8 cellular contexts compared by ENCODE assay signal in genomic region chr19:20923077-20923871, GRCh38. TPM values are rescaled to one million over a fixed set of nuclear protein-coding genes. Genes with fewer than 3 reads are reported as not detected.
A peak's percentile ranks its signal among the peaks of the same experiment; 100 is the strongest.
DNase-seq lines count a peak whose midpoint lies in the region; ATAC-seq and TF ChIP-seq lines count a peak whose summit lies in the region.

TSS of gene ZNF85 (plus strand) at chr19:20923251. CDS start at chr19:20923401, 150 bp downstream.

- H3K27me3 ChIP-seq in CD8-positive, alpha-beta T cell (ENCODE audit: insufficient read depth, low read length): no peaks in the 10 kb centered on the region
- H3K27me3 ChIP-seq in Peyer's patch (no peaks in the 10 kb centered on the region), fibroblast of lung (ENCODE audit: control insufficient read depth, insufficient read depth, low read length) (no peaks in the 10 kb centered on the region)
- H3K27me3 ChIP-seq in naive thymus-derived CD4-positive, alpha-beta T cell (ENCODE audit: control insufficient read depth in 2 of 2, insufficient read depth in 2 of 2, low read length in 2 of 2): no peaks in the 10 kb centered on the region

- peak within 1 kb of the TSS; percentile 93 for H3K27ac Mint-ChIP-seq in CD8-positive, alpha-beta T cell
- H3K27ac Mint-ChIP-seq in naive thymus-derived CD4-positive, alpha-beta T cell: peak within 1 kb of the TSS; percentile 87 to 98 (median 93)
- peak within 1 kb of the TSS; percentile 99 for H3K27ac Mint-ChIP-seq in stimulated activated memory B cell treated with anti-CD40 and anti-IgM and Interleukin-4, amounts not matched to agents 10 μg/mL and 1 μg/mL and 100 μg/mL, for 72 hours

- H3K27ac ChIP-seq in CD8-positive, alpha-beta T cell (ENCODE audit: low read depth, low read length): peak within 1 kb of the TSS; percentile 88
- H3K27ac ChIP-seq in Peyer's patch (peak within 1 kb of the TSS; percentile 56 to 82 (median 76)), fibroblast of lung (ENCODE audit: insufficient read depth, low read length) (peak within 1 kb of the TSS; percentile 95)
- H3K27ac ChIP-seq in naive thymus-derived CD4-positive, alpha-beta T cell (ENCODE audit: low read depth, low read length): peak within 1 kb of the TSS; percentile 63

- no peaks in the 10 kb centered on the region for H3K9me3 ChIP-seq in CD8-positive, alpha-beta T cell (ENCODE audit: low read length)
- H3K9me3 ChIP-seq in Peyer's patch: no peaks in the 10 kb centered on the region
- no peaks in the 10 kb centered on the region for H3K9me3 ChIP-seq in fibroblast of lung (ENCODE audit: control insufficient read depth, insufficient read depth, low read depth, low read length)
- no peaks in the 10 kb centered on the region for H3K9me3 ChIP-seq in naive thymus-derived CD4-positive, alpha-beta T cell (ENCODE audit: control insufficient read depth in 2 of 3, low read length in 3 of 3)

- peaks cover 23% of the 10 kb centered on the region for H3K4me1 Mint-ChIP-seq in CD8-positive, alpha-beta T cell (ENCODE audit: low read depth)
- peaks cover 4 to 28% (median 14%) of the 10 kb centered on the region in 7 donors for H3K4me1 Mint-ChIP-seq in naive thymus-derived CD4-positive, alpha-beta T cell
- H3K4me1 Mint-ChIP-seq in stimulated activated memory B cell treated with anti-CD40 and anti-IgM and Interleukin-4, amounts not matched to agents 10 μg/mL and 1 μg/mL and 100 μg/mL, for 72 hours: peaks cover 26% of the 10 kb centered on the region

- no peak for TF ChIP-seq POLR2A in Peyer's patch (IDR thresholded peaks at IDR 0.05)

- CTCF ChIA-PET in CD8-positive, alpha-beta T cell (lab: Charles Lee): interaction anchor here (0.5 kb wide), 1 partner anchor 123 kb away, joined by 4 read pairs; no protein-coding TSS in a partner anchor
- CTCF ChIA-PET in naive thymus-derived CD4-positive, alpha-beta T cell (lab: Charles Lee): no interaction called here

- H3K27me3 Mint-ChIP-seq in CD8-positive, alpha-beta T cell (ENCODE audit: low read depth): no peaks in the 10 kb centered on the region
- H3K27me3 Mint-ChIP-seq in naive thymus-derived CD4-positive, alpha-beta T cell: no peaks in the 10 kb centered on the region
- no peaks in the 10 kb centered on the region for H3K27me3 Mint-ChIP-seq in stimulated activated memory B cell treated with anti-CD40 and anti-IgM and Interleukin-4, amounts not matched to agents 10 μg/mL and 1 μg/mL and 100 μg/mL, for 72 hours

- H3K4me1 ChIP-seq in CD8-positive, alpha-beta T cell (ENCODE audit: insufficient read depth, low read length): no peaks in the 10 kb centered on the region
- H3K4me1 ChIP-seq in Peyer's patch (no peaks in the 10 kb centered on the region), fibroblast of lung (ENCODE audit: control insufficient read depth, extremely low read depth, insufficient read depth, low read length) (no peaks in the 10 kb centered on the region)
- H3K4me1 ChIP-seq in naive thymus-derived CD4-positive, alpha-beta T cell (ENCODE audit: control insufficient read depth in 2 of 2, insufficient read depth in 2 of 2, low read length in 2 of 2): peaks cover 0 to 4% of the 10 kb centered on the region in 2 donors

- no peaks in the 10 kb centered on the region for H3K9me3 Mint-ChIP-seq in CD8-positive, alpha-beta T cell
- peaks cover 0 to 27% (median 4%) of the 10 kb centered on the region in 11 donors for H3K9me3 Mint-ChIP-seq in naive thymus-derived CD4-positive, alpha-beta T cell
- no peaks in the 10 kb centered on the region for H3K9me3 Mint-ChIP-seq in stimulated activated memory B cell treated with anti-CD40 and anti-IgM and Interleukin-4, amounts not matched to agents 10 μg/mL and 1 μg/mL and 100 μg/mL, for 72 hours

- peak within 1 kb of the TSS; percentile 99 for H2AFZ ChIP-seq in fibroblast of lung (ENCODE audit: low read length)

- POLR2A ChIA-PET in CD8-positive, alpha-beta T cell (lab: Charles Lee): interaction anchor here (0.6 to 2.2 kb wide), 11 partner anchors 76 to 913 kb away, joined by 3 to 16 read pairs (median 8); partner anchors contain the start of genes ZNF429, ZNF43, ZNF430 and ZNF431
- POLR2A ChIA-PET in naive thymus-derived CD4-positive, alpha-beta T cell (lab: Charles Lee): interaction anchor here (0.6 to 2.4 kb wide), 14 partner anchors 11 to 1129 kb away, joined by 3 to 16 read pairs (median 5); partner anchors contain the start of genes ZNF257, ZNF429, ZNF430 and ZNF431

- DNase-seq in CD8-positive, alpha-beta T cell: peak; percentile 80 to 94 (median 86)
- peak; percentile 71 for DNase-seq in HS-27A (ENCODE audit: low read depth)
- DNase-seq in Peyer's patch: peak; percentile 81 to 95 (median 93)
- peak; percentile 72 to 77 for DNase-seq in activated T-helper 1 cell treated with anti-CD3 and anti-CD28 coated beads, Interleukin-2, amount 50 U/mL, for 16 hours (ENCODE audit: low read depth in 1 of 2, low spot score in 1 of 2)
- DNase-seq in fibroblast of lung (ENCODE audit: low read depth in 2 of 2): peak; percentile 91
- DNase-seq in naive thymus-derived CD4-positive, alpha-beta T cell: peak; percentile 69 to 95 (median 92)

- no peaks in the 10 kb centered on the region for H3K36me3 ChIP-seq in CD8-positive, alpha-beta T cell (ENCODE audit: insufficient read depth, low read length)
- no peaks in the 10 kb centered on the region for H3K36me3 ChIP-seq in Peyer's patch
- H3K36me3 ChIP-seq in fibroblast of lung (ENCODE audit: control insufficient read depth, insufficient read depth, low read length): no peaks in the 10 kb centered on the region
- H3K36me3 ChIP-seq in naive thymus-derived CD4-positive, alpha-beta T cell (ENCODE audit: control insufficient read depth in 2 of 3, insufficient read depth in 3 of 3, low read length in 3 of 3): no peaks in the 10 kb centered on the region

- intact Hi-C loops in CD8-positive, alpha-beta T cell (cut with DNase I, micrococcal nuclease): loop anchor here (1.0 to 10.0 kb wide), 14 partner anchors 76 to 912 kb away; partner anchors contain the start of genes ZNF430 (in 2 of the 2), ZNF626 (in 2 of the 2), ZNF66 (in 2 of the 2) and ZNF43 (in 1 of the 2)
- intact Hi-C loops in naive thymus-derived CD4-positive, alpha-beta T cell (cut with micrococcal nuclease): loop anchor here (1.0 to 10.0 kb wide), 19 partner anchors 76 to 1188 kb away; partner anchors contain the start of genes ZNF429 (in 2 of the 2), ZNF430 (in 2 of the 2), ZNF431 (in 2 of the 2) and ZNF66 (in 2 of the 2)

- H3K79me2 ChIP-seq in fibroblast of lung (ENCODE audit: control insufficient read depth, insufficient read depth, low read length): peaks cover 8% of the 10 kb centered on the region

- H3K36me3 Mint-ChIP-seq in CD8-positive, alpha-beta T cell: peaks cover 11% of the 10 kb centered on the region
- H3K36me3 Mint-ChIP-seq in naive thymus-derived CD4-positive, alpha-beta T cell: peaks cover 4 to 31% (median 14%) of the 10 kb centered on the region in 5 donors
- H3K36me3 Mint-ChIP-seq in stimulated activated memory B cell treated with anti-CD40 and anti-IgM and Interleukin-4, amounts not matched to agents 10 μg/mL and 1 μg/mL and 100 μg/mL, for 72 hours: peaks cover 19% of the 10 kb centered on the region

- peak within 1 kb of the TSS; percentile 91 for H3K9ac ChIP-seq in fibroblast of lung (ENCODE audit: insufficient read depth, low read length)

- no peak for TF ChIP-seq CTCF in CD8-positive, alpha-beta T cell (IDR thresholded peaks at IDR 0.05)
- no peak for TF ChIP-seq CTCF in Peyer's patch (IDR thresholded peaks at IDR 0.05)
- no peak for TF ChIP-seq CTCF in fibroblast of lung (conservative IDR thresholded peaks at IDR 0.05 in 1 of 2, IDR thresholded peaks at IDR 0.05 in 1 of 2; ENCODE audit: low read depth in 1 of 2, low read length in 2 of 2)

- H3K4me3 Mint-ChIP-seq in CD8-positive, alpha-beta T cell: peak within 1 kb of the TSS; percentile 97
- peak within 1 kb of the TSS; percentile 92 to 98 (median 95) for H3K4me3 Mint-ChIP-seq in naive thymus-derived CD4-positive, alpha-beta T cell
- peak within 1 kb of the TSS; percentile 99 for H3K4me3 Mint-ChIP-seq in stimulated activated memory B cell treated with anti-CD40 and anti-IgM and Interleukin-4, amounts not matched to agents 10 μg/mL and 1 μg/mL and 100 μg/mL, for 72 hours

- H3K4me3 ChIP-seq in CD8-positive, alpha-beta T cell (ENCODE audit: low read depth, low read length): peak within 1 kb of the TSS; percentile 93
- H3K4me3 ChIP-seq in Peyer's patch: peak within 1 kb of the TSS; percentile 44 to 66 (median 55)
- peak within 1 kb of the TSS; percentile 73 to 93 (median 87) for H3K4me3 ChIP-seq in fibroblast of lung (replicated peaks in 1 of 4; ENCODE audit: control extremely low read depth in 1 of 4, insufficient read depth in 1 of 4, low read depth in 3 of 4, low read length in 4 of 4)
- H3K4me3 ChIP-seq in naive thymus-derived CD4-positive, alpha-beta T cell (ENCODE audit: low read length): peak within 1 kb of the TSS; percentile 66

- peak; percentile 99 for ATAC-seq in CD8-positive, alpha-beta T cell
- peak; percentile 98 for ATAC-seq in GM19467 (IDR thresholded peaks at IDR 0.05; ENCODE audit: unreplicated experiment)
- ATAC-seq in naive thymus-derived CD4-positive, alpha-beta T cell: peak; percentile 99
- ATAC-seq in stimulated activated memory B cell treated with anti-CD40 and anti-IgM and Interleukin-4, amounts not matched to agents 10 μg/mL and 1 μg/mL and 100 μg/mL, for 72 hours: peak; percentile 99

- H4K20me1 ChIP-seq in fibroblast of lung (ENCODE audit: control insufficient read depth, extremely low read depth, insufficient read depth, low read length): no peaks in the 10 kb centered on the region

- H3K4me2 ChIP-seq in fibroblast of lung (ENCODE audit: extremely low read depth, insufficient read depth, low read length): peak within 1 kb of the TSS; percentile 79

RNA-seq across cellular contexts. Expression of gene ZNF85, which starts in this region (rescaled TPM):
- 1 to 10 TPM; 3.7 to 4.9 TPM for total RNA-seq in CD8-positive, alpha-beta T cell
- total RNA-seq in Peyer's patch: 10 to 100 TPM in 1 of 4 donors, 1 to 10 TPM in 3; 3.2 to 47.9 (median 4.3) TPM
- total RNA-seq in fibroblast of lung: 1.3 and 5.9 TPM in 2 replicates
- polyA plus RNA-seq in fibroblast of lung: 5.1 and 7.0 TPM in 2 replicates
- polyA plus RNA-seq in fibroblast of lung (2012): 4.0 and 5.3 TPM in 2 replicates
- 3.0 and 13.4 TPM in 2 replicates for polyA minus RNA-seq in fibroblast of lung (ENCODE audit: low replicate concordance)
- 10 to 100 TPM in 1 of 5 experiments, 1 to 10 TPM in 4; 4.3 to 10.4 (median 7.3) TPM for total RNA-seq in naive thymus-derived CD4-positive, alpha-beta T cell
- polyA plus RNA-seq in naive thymus-derived CD4-positive, alpha-beta T cell: 10 to 100 TPM; 11.2 to 14.0 TPM

Comparison
In these comparisons a context has a peak if more than half of its experiments do, and no peak if none do; other contexts are left out.
1. Peak in every context shown above with its lines: DNase-seq, ATAC-seq, H3K4me3 ChIP-seq and H3K27ac ChIP-seq.